In genomic region chr5:133428072-133428660, GRCh38 we compare ENCODE assay signal across 22 cellular contexts.
DNase-seq lines count a peak whose midpoint lies in the region; ATAC-seq, FAIRE-seq and TF ChIP-seq lines count a peak whose summit lies in the region.
"Had no signal": no experiment of that assay in that cellular context is flagged by ENCODE, and none has a peak within 500 bp of the region (broad histone marks: within the 10 kb centered on the region; RNA-seq: fewer than 3 reads in every experiment).

No MANE protein-coding gene starts in this region.

- H3K4me3 ChIP-seq in esophagus muscularis mucosa (no peak overlapping the region), pancreas (no peak overlapping the region)
- H3K4me3 ChIP-seq: GM23248, MG63, SJSA1 had no signal

- no peak for TF ChIP-seq CTCF in esophagus muscularis mucosa (IDR thresholded peaks at IDR 0.05)
- TF ChIP-seq CTCF in pancreas (IDR thresholded peaks at IDR 0.05), result no peak

- CTCF ChIA-PET in activated CD8-positive, alpha-beta memory T cell treated with anti-CD3 and anti-CD28 coated beads, Interleukin-2, amount 10 ng/mL, durations not matched to agents 7 days and 5 days (lab: Charles Lee), result no interaction called here

- no peaks in the 10 kb centered on the region for H3K36me3 Mint-ChIP-seq in activated CD8-positive, alpha-beta memory T cell treated with anti-CD3 and anti-CD28 coated beads, Interleukin-2, amount 10 ng/mL, durations not matched to agents 7 days and 5 days
- H3K36me3 Mint-ChIP-seq: CD4-positive, alpha-beta memory T cell had no signal

- ATAC-seq in activated CD8-positive, alpha-beta memory T cell treated with anti-CD3 and anti-CD28 coated beads, Interleukin-2, amount 10 ng/mL, durations not matched to agents 7 days and 5 days, result no peak
- ATAC-seq in pancreas, result no peak

- H3K9me3 Mint-ChIP-seq in activated CD8-positive, alpha-beta memory T cell treated with anti-CD3 and anti-CD28 coated beads, Interleukin-2, amount 10 ng/mL, durations not matched to agents 7 days and 5 days (ENCODE audit: low read depth), result no peaks in the 10 kb centered on the region
- H3K9me3 Mint-ChIP-seq: CD4-positive, alpha-beta memory T cell; HFFc6 had no signal

- no peak for TF ChIP-seq POLR2A in esophagus muscularis mucosa (IDR thresholded peaks at IDR 0.05; ENCODE audit: low read depth)

- H3K27ac ChIP-seq in esophagus muscularis mucosa (replicated peaks in 1 of 4), result no peak overlapping the region
- no peak overlapping the region for H3K27ac ChIP-seq in pancreas
- H3K27ac ChIP-seq: GM23248, SJSA1 had no signal

- no peak overlapping the region for H3K27ac Mint-ChIP-seq in activated CD8-positive, alpha-beta memory T cell treated with anti-CD3 and anti-CD28 coated beads, Interleukin-2, amount 10 ng/mL, durations not matched to agents 7 days and 5 days
- H3K27ac Mint-ChIP-seq: CD4-positive, alpha-beta memory T cell; HFFc6 had no signal

- H3K36me3 ChIP-seq in esophagus muscularis mucosa, result no peaks in the 10 kb centered on the region
- no peaks in the 10 kb centered on the region for H3K36me3 ChIP-seq in pancreas
- H3K36me3 ChIP-seq: MG63, SJSA1 had no signal

- H3K4me1 ChIP-seq in esophagus muscularis mucosa (peaks cover 0 to 5% (median 0%) of the 10 kb centered on the region in 4 donors), pancreas (no peaks in the 10 kb centered on the region)

- H3K4me3 Mint-ChIP-seq in activated CD8-positive, alpha-beta memory T cell treated with anti-CD3 and anti-CD28 coated beads, Interleukin-2, amount 10 ng/mL, durations not matched to agents 7 days and 5 days, result no peak overlapping the region
- H3K4me3 Mint-ChIP-seq: CD4-positive, alpha-beta memory T cell; H9; HFFc6 had no signal

- H3K9me3 ChIP-seq in esophagus muscularis mucosa, result no peaks in the 10 kb centered on the region
- no peaks in the 10 kb centered on the region for H3K9me3 ChIP-seq in pancreas
- H3K9me3 ChIP-seq: MG63, SJSA1 had no signal

- intact Hi-C loops in esophagus muscularis mucosa (cut with DNase I) (no loop called here), pancreas (cut with DNase I) (loop anchor here in 2 of 3 donors (10.0 kb wide), 4 partner anchors 177 to 517 kb away; partner anchors contain the start of gene FSTL4 (in 1 of the 2))

- 83% methylated on average over 4 of the region's 4 CpGs for WGBS in esophagus muscularis mucosa
- WGBS in pancreas, 2 donors, result 63 to 75% methylated on average over 4 of the region's 4 CpGs

- no peaks in the 10 kb centered on the region for H3K27me3 ChIP-seq in esophagus muscularis mucosa
- no peaks in the 10 kb centered on the region for H3K27me3 ChIP-seq in pancreas

- H3K4me1 Mint-ChIP-seq in activated CD8-positive, alpha-beta memory T cell treated with anti-CD3 and anti-CD28 coated beads, Interleukin-2, amount 10 ng/mL, durations not matched to agents 7 days and 5 days, result peaks cover 7% of the 10 kb centered on the region

- TF ChIP-seq EP300 in esophagus muscularis mucosa (IDR thresholded peaks at IDR 0.05), result no peak

- peak; percentile 32 for DNase-seq in activated CD8-positive, alpha-beta memory T cell treated with anti-CD3 and anti-CD28 coated beads, Interleukin-2, amount 10 ng/mL, durations not matched to agents 7 days and 5 days
- no peak for DNase-seq in activated CD8-positive, alpha-beta memory T cell treated with anti-CD3 and anti-CD28 coated beads, Interleukin-2, amount 50 U/mL, for 4 hours
- DNase-seq in cerebellar cortex (ENCODE audit: low spot score) (peak; percentile 68), esophagus muscularis mucosa (ENCODE audit: extremely low spot score) (peak; percentile 90), HCEC 1CT (no peak), pancreas (no peak)
- DNase-seq in stimulated activated CD4-positive, alpha-beta T cell treated with anti-CD3 and anti-CD28 coated beads, Interleukin-1b, Interleukin-23, amount 100 ng/mL, for 48 hours, result no peak
- DNase-seq: CD4-positive, alpha-beta memory T cell; COR-L47; DND-41; H9; HFFc6; MG63; NCI-H2029; NCI-H446; NCI-H524 treated with DMSO at 0.1 percent for 48 hours; NCI-H82; Right ventricle myocardium superior; RPMI8226 had no signal

- FAIRE-seq in pancreas (lab: Jason Lieb, UNC), result no peak
- FAIRE-seq: HTR-8/SVneo had no signal

- peaks cover 23% of the 10 kb centered on the region for H3K27me3 Mint-ChIP-seq in activated CD8-positive, alpha-beta memory T cell treated with anti-CD3 and anti-CD28 coated beads, Interleukin-2, amount 10 ng/mL, durations not matched to agents 7 days and 5 days

Comparison
In these comparisons a context has a peak if more than half of its experiments do, and no peak if none do; other contexts are left out.
1. DNase-seq: peak in activated CD8-positive, alpha-beta memory T cell treated with anti-CD3 and anti-CD28 coated beads, Interleukin-2, amount 10 ng/mL, durations not matched to agents 7 days and 5 days (single experiment), cerebellar cortex (single experiment) and esophagus muscularis mucosa (single experiment); none in activated CD8-positive, alpha-beta memory T cell treated with anti-CD3 and anti-CD28 coated beads, Interleukin-2, amount 50 U/mL, for 4 hours (single experiment), HCEC 1CT (single experiment), pancreas (0 of 6) and stimulated activated CD4-positive, alpha-beta T cell treated with anti-CD3 and anti-CD28 coated beads, Interleukin-1b, Interleukin-23, amount 100 ng/mL, for 48 hours (single experiment).